Comparison of ENCODE assay signal across 2 cellular contexts in genomic region chr11:125802387-125802786, GRCh38.
TF ChIP-seq lines count a peak whose summit lies in the region.

No MANE protein-coding gene starts in this region.

TF ChIP-seq in HepG2, 621 proteins besides CTCF, POLR2A, EP300 and RAD21:
- TF ChIP-seq CC2D1A (CRISPR knock-in tag; IDR thresholded peaks at IDR 0.05): no peak
- peak; percentile 58; the same call in 1 of the 2 replicates for TF ChIP-seq ZNF160 (CRISPR knock-in tag; IDR thresholded peaks at IDR 0.05)

TF ChIP-seq in K562, 482 proteins besides CTCF, POLR2A, EP300 and RAD21:
- TF ChIP-seq, protein P1, sequence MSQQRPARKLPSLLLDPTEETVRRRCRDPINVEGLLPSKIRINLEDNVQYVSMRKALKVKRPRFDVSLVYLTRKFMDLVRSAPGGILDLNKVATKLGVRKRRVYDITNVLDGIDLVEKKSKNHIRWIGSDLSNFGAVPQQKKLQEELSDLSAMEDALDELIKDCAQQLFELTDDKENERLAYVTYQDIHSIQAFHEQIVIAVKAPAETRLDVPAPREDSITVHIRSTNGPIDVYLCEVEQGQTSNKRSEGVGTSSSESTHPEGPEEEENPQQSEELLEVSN (IDR thresholded peaks at IDR 0.05; ENCODE audit: borderline replicate concordance in 1 of 2, extremely low read depth in 1 of 2, insufficient read depth in 1 of 2, insufficient read length in 1 of 2, low read depth in 1 of 2, low read length in 1 of 2, poor library complexity in 1 of 2, severe bottlenecking in 1 of 2): no peak
- TF ChIP-seq ZEB2 (IDR thresholded peaks at IDR 0.05): 0 out of 2 replicates have a peak, but pooled peaks have one; percentile 20
- TF ChIP-seq NEUROD1 (IDR thresholded peaks at IDR 0.05; ENCODE audit: borderline replicate concordance, low read depth, low read length, partially characterized antibody): no peak
- TF ChIP-seq, protein P2, sequence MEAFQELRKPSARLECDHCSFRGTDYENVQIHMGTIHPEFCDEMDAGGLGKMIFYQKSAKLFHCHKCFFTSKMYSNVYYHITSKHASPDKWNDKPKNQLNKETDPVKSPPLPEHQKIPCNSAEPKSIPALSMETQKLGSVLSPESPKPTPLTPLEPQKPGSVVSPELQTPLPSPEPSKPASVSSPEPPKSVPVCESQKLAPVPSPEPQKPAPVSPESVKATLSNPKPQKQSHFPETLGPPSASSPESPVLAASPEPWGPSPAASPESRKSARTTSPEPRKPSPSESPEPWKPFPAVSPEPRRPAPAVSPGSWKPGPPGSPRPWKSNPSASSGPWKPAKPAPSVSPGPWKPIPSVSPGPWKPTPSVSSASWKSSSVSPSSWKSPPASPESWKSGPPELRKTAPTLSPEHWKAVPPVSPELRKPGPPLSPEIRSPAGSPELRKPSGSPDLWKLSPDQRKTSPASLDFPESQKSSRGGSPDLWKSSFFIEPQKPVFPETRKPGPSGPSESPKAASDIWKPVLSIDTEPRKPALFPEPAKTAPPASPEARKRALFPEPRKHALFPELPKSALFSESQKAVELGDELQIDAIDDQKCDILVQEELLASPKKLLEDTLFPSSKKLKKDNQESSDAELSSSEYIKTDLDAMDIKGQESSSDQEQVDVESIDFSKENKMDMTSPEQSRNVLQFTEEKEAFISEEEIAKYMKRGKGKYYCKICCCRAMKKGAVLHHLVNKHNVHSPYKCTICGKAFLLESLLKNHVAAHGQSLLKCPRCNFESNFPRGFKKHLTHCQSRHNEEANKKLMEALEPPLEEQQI (IDR thresholded peaks at IDR 0.05): no peak
- peak; percentile 86; the same call in 1 of the 2 replicates for TF ChIP-seq TRIM28 (IDR thresholded peaks at IDR 0.05)
- 0 out of 3 replicates have a peak, but pooled peaks of 1 of the 2 experiments have one; percentile 28 for TF ChIP-seq CBX3 (IDR thresholded peaks at IDR 0.05; ENCODE audit: borderline replicate concordance in 1 of 2, low read length in 2 of 2)
- peak; percentile 51 for TF ChIP-seq ZNF280A (IDR thresholded peaks at IDR 0.05; ENCODE audit: low read depth, partially characterized antibody)
- TF ChIP-seq, protein P3, sequence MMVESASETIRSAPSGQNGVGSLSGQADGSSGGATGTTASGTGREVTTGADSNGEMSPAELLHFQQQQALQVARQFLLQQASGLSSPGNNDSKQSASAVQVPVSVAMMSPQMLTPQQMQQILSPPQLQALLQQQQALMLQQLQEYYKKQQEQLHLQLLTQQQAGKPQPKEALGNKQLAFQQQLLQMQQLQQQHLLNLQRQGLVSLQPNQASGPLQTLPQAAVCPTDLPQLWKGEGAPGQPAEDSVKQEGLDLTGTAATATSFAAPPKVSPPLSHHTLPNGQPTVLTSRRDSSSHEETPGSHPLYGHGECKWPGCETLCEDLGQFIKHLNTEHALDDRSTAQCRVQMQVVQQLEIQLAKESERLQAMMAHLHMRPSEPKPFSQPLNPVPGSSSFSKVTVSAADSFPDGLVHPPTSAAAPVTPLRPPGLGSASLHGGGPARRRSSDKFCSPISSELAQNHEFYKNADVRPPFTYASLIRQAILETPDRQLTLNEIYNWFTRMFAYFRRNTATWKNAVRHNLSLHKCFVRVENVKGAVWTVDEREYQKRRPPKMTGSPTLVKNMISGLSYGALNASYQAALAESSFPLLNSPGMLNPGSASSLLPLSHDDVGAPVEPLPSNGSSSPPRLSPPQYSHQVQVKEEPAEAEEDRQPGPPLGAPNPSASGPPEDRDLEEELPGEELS (CRISPR knock-in tag; IDR thresholded peaks at IDR 0.05; ENCODE audit: borderline replicate concordance): no peak
